ENCODE assay signal across 2 cellular contexts in genomic region chr10:71889388-71889987, GRCh38.
TF ChIP-seq lines count a peak whose summit lies in the region.

No MANE protein-coding gene starts in this region.

TF ChIP-seq in GM12878, 131 proteins besides CTCF, POLR2A, EP300 and RAD21 (continued from another document):
- TF ChIP-seq FOS (IDR thresholded peaks at IDR 0.05; ENCODE audit: borderline replicate concordance, extremely low read depth, insufficient read length) (no peak), GABPA (IDR thresholded peaks at IDR 0.05; ENCODE audit: low read depth) (no peak), SMAD1 (IDR thresholded peaks at IDR 0.05; ENCODE audit: low read depth, partially characterized antibody) (no peak), PBX3 (IDR thresholded peaks at IDR 0.05; ENCODE audit: insufficient replicate concordance, low read depth, low read length) (no peak)

TF ChIP-seq in liver, 16 proteins besides CTCF, POLR2A, EP300 and RAD21 (continued from another document):
- no peak for TF ChIP-seq REST (IDR thresholded peaks at IDR 0.05)
- TF ChIP-seq JUND (IDR thresholded peaks at IDR 0.05) = no peak
- TF ChIP-seq MAX (IDR thresholded peaks at IDR 0.05) = no peak
- TF ChIP-seq RXRA (IDR thresholded peaks at IDR 0.05) = no peak
- TF ChIP-seq NR2F2 (IDR thresholded peaks at IDR 0.05) = no peak
- TF ChIP-seq FOXA2 (IDR thresholded peaks at IDR 0.05) = no peak
- TF ChIP-seq HNF4G (IDR thresholded peaks at IDR 0.05) = no peak
- TF ChIP-seq ZBTB33 (IDR thresholded peaks at IDR 0.05) = no peak
- no peak for TF ChIP-seq EGR1 (IDR thresholded peaks at IDR 0.05; ENCODE audit: low read depth in 2 of 2)
- no peak for TF ChIP-seq ATF3 (IDR thresholded peaks at IDR 0.05)
- TF ChIP-seq SP1 (IDR thresholded peaks at IDR 0.05) = no peak
